16 cellular contexts compared by ENCODE assay signal in genomic region chr6:157094038-157094437, GRCh38.
DNase-seq lines count a peak whose midpoint lies in the region; ATAC-seq lines count a peak whose summit lies in the region.
"Had no signal": no experiment of that assay in that cellular context is flagged by ENCODE, and none has a peak within 500 bp of the region (broad histone marks: within the 10 kb centered on the region; RNA-seq: fewer than 3 reads in every experiment).

No MANE protein-coding gene starts in this region.

- DNase-seq in kidney glomerular epithelial cell (lab: John Stamatoyannopoulos, UW), result peak; percentile 58
- no peak for DNase-seq in stimulated activated CD4-positive, alpha-beta T cell treated with anti-CD3 and anti-CD28 coated beads, Interleukin-2, amount 100 ng/mL, for 24 hours
- DNase-seq in NOMO-1 treated with dmso at 0.1 percent for 144 hours (lab: John Stamatoyannopoulos, UW; ENCODE audit: unreplicated experiment), result no peak
- DNase-seq in stimulated activated CD4-positive, alpha-beta T cell treated with anti-CD3 and anti-CD28 coated beads, Interleukin-4, amount 100 ng/mL, for 24 hours, result no peak
- DNase-seq: CD8-positive, alpha-beta memory T cell; erythroblast; heart right ventricle; left colon; NCI-H1092 treated with DMSO at 0.1 percent for 48 hours; NCI-H526 treated with DMSO at 0.1 percent for 48 hours; right lobe of liver had no signal

- ATAC-seq in GM18502 (IDR thresholded peaks at IDR 0.05; ENCODE audit: poor library complexity, unreplicated experiment), result peak; percentile 76
- peak; percentile 53 for ATAC-seq in GM19468 (IDR thresholded peaks at IDR 0.05; ENCODE audit: extremely low read depth, unreplicated experiment)
- ATAC-seq in HG03025 (IDR thresholded peaks at IDR 0.05; ENCODE audit: low FRiP score, unreplicated experiment), result peak; percentile 56
- ATAC-seq: HepG2, left colon, Right ventricle myocardium inferior had no signal
